24 cellular contexts compared by ENCODE assay signal in the genomic region with DNA sequence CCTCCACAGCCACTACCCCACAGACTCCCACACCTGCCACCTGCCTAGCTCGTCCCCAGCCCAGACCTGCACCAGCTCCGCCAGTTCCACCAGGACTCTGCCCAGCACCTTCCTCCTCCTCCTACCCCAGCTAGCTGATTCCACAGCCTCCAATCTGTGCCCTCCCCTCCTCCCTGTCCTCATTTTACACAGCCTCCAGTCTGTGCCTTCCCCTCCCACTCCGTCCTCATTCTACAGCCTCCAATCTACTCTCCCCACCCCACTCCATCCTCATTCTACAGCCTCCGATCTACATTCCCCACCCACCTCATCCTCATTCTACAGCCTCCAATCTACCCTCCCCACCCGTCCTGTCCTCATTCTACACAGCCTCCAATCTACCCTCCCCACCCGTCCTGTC. TPM values are rescaled to one million over a fixed set of nuclear protein-coding genes. Genes with fewer than 3 reads are reported as not detected.
DNase-seq lines count a peak whose midpoint lies in the region; ATAC-seq, FAIRE-seq and TF ChIP-seq lines count a peak whose summit lies in the region.
"Had no signal": no experiment of that assay in that cellular context is flagged by ENCODE, and none has a peak within 500 bp of the region (broad histone marks: within the 10 kb centered on the region; RNA-seq: fewer than 3 reads in every experiment).

No MANE protein-coding gene starts in this region.

- H3K9me3 Mint-ChIP-seq in endothelial cell (ENCODE audit: unreplicated experiment) = no peaks in the 10 kb centered on the region
- H3K9me3 Mint-ChIP-seq: CD4-positive, alpha-beta memory T cell had no signal

- no peak overlapping the region for H3K4me3 Mint-ChIP-seq in endothelial cell (ENCODE audit: unreplicated experiment)
- H3K4me3 Mint-ChIP-seq: CD4-positive, alpha-beta memory T cell had no signal

- TF ChIP-seq CTCF in IMR-90 (conservative IDR thresholded peaks at IDR 0.05; ENCODE audit: low read depth, low read length) (no peak), endothelial cell (IDR thresholded peaks at IDR 0.05; ENCODE audit: unreplicated experiment) (no peak)

- no peak overlapping the region for H3K27ac ChIP-seq in IMR-90 (ENCODE audit: insufficient read depth, low read length)
- H3K27ac ChIP-seq: A549; BLaER1 treated with 17β-estradiol and CSF1 and Interleukin-3, amounts not matched to agents 10 nM and 100 nM had no signal

- H3K56ac ChIP-seq in IMR-90 (ENCODE audit: extremely low read depth, insufficient read depth, low read length) = no peak overlapping the region

- POLR2A ChIA-PET in IMR-90 (lab: Charles Lee; ENCODE audit: unreplicated experiment) = no interaction called here

- no peak overlapping the region for H2BK15ac ChIP-seq in IMR-90 (ENCODE audit: low read depth, low read length)

- peak; percentile 35 for FAIRE-seq in urothelium cell line (lab: Jason Lieb, UNC)
- FAIRE-seq in RCC 7860 (lab: Jason Lieb, UNC) = no peak
- FAIRE-seq: A549, H54, K562 had no signal

- H3K4me2 ChIP-seq in IMR-90 (ENCODE audit: low read depth, low read length) = no peak overlapping the region
- H3K4me2 ChIP-seq: A549; BLaER1 treated with 17β-estradiol and CSF1 and Interleukin-3, amounts not matched to agents 10 nM and 100 nM had no signal

- H3K79me1 ChIP-seq in IMR-90 (ENCODE audit: low read depth in 1 of 2, low read length in 2 of 2) = peaks cover 13 to 69% of the 10 kb centered on the region in 2 experiments; a peak in 3 of 4 replicates

- no peak overlapping the region for H3K4ac ChIP-seq in IMR-90 (ENCODE audit: low read depth, low read length)

- H3K9me3 ChIP-seq in IMR-90 (ENCODE audit: control insufficient read depth, insufficient read depth, low read length) = no peaks in the 10 kb centered on the region; the same call in 1 of the 2 replicates
- H3K9me3 ChIP-seq: A549; BLaER1 treated with 17β-estradiol and CSF1 and Interleukin-3, amounts not matched to agents 10 nM and 100 nM had no signal

- H3K9ac ChIP-seq in IMR-90 (ENCODE audit: low read depth, low read length) = no peak overlapping the region

- peaks cover 46% of the 10 kb centered on the region for H4K20me1 ChIP-seq in IMR-90 (ENCODE audit: insufficient read depth, low read length)

- no TSS peak for BruUV-seq in IMR-90 (replicated peaks; lab: Mats Ljungman, UMichigan)

- no peak overlapping the region for H2BK5ac ChIP-seq in IMR-90 (ENCODE audit: low read depth, low read length, poor library complexity, severe bottlenecking)

- H3K27me3 ChIP-seq in IMR-90 (ENCODE audit: control insufficient read depth, insufficient read depth, low read length) = no peaks in the 10 kb centered on the region
- H3K27me3 ChIP-seq: BLaER1 treated with 17β-estradiol and CSF1 and Interleukin-3, amounts not matched to agents 10 nM and 100 nM had no signal

- in situ Hi-C loops in IMR-90 (cut with MboI; ENCODE audit: low sequenced_read_pairs) = no loop called here

- peak overlapping the region; percentile 9 for H3K27ac Mint-ChIP-seq in endothelial cell (ENCODE audit: unreplicated experiment)

- H3K4me1 Mint-ChIP-seq in endothelial cell (ENCODE audit: unreplicated experiment) = peaks cover 8% of the 10 kb centered on the region

- H3K36me3 Mint-ChIP-seq in endothelial cell (ENCODE audit: low read depth, unreplicated experiment) = peaks cover 22% of the 10 kb centered on the region

- WGBS in IMR-90 (ENCODE audit: extremely low coverage in 2 of 2, insufficient read length in 1 of 2), 2 experiments = 81% methylated on average over 6 of the region's 6 CpGs; no CpG with 5 or more reads in 1 of the 2 experiments

- peak; percentile 17 for DNase-seq in Right ventricle myocardium inferior (ENCODE audit: missing footprints)
- no peak for DNase-seq in cardiac septum (ENCODE audit: low spot score)
- no peak for DNase-seq in IMR-90
- DNase-seq in endothelial cell (ENCODE audit: low spot score) = no peak
- no peak for DNase-seq in urothelium cell line (ENCODE audit: low spot score)
- DNase-seq in RCC 7860 (ENCODE audit: low spot score) = no peak
- DNase-seq: AML-193, COR-L47, DMS53, Kasumi-1, NCI-H1092 treated with DMSO at 0.1 percent for 48 hours, NCI-H1436 treated with DMSO at 0.1 percent for 48 hours, NCI-H1930, NCI-H2107, NCI-H524 treated with DMSO at 0.1 percent for 48 hours, NCI-H774, PC-3, SHP77 had no signal

- H3K4me3 ChIP-seq in IMR-90 (ENCODE audit: insufficient read depth, low read depth, low read length) = no peak overlapping the region
- H3K4me3 ChIP-seq: A549; BLaER1 treated with 17β-estradiol and CSF1 and Interleukin-3, amounts not matched to agents 10 nM and 100 nM; K562 had no signal

- intact Hi-C loops in Right ventricle myocardium inferior (cut with DNase I) = no loop called here
- intact Hi-C loops in cardiac septum (cut with DNase I) = no loop called here
- intact Hi-C loops in IMR-90 (cut with micrococcal nuclease) = no loop called here

- H3K9me1 ChIP-seq in IMR-90 (ENCODE audit: insufficient read depth, low read length) = no peaks in the 10 kb centered on the region

- H4K8ac ChIP-seq in IMR-90 (ENCODE audit: low read depth in 2 of 2, low read length in 2 of 2) = no peak overlapping the region

- no peak overlapping the region for H2BK120ac ChIP-seq in IMR-90 (ENCODE audit: low read depth, low read length)

- peak overlapping the region; percentile 5 for H2AK9ac ChIP-seq in IMR-90 (replicated peaks; ENCODE audit: low read depth, low read length, poor library complexity)

- no peak for TF ChIP-seq POLR2A in IMR-90 (IDR thresholded peaks at IDR 0.05; ENCODE audit: low read depth, low read length)

- no peak overlapping the region for H4K5ac ChIP-seq in IMR-90 (ENCODE audit: low read depth, low read length)

- no peak overlapping the region for H3K23ac ChIP-seq in IMR-90 (ENCODE audit: low read depth, low read length)

- H2AFZ ChIP-seq in IMR-90 (replicated peaks; ENCODE audit: low read length, poor library complexity) = no peak overlapping the region

- peaks cover 62% of the 10 kb centered on the region for H3K36me3 ChIP-seq in IMR-90 (ENCODE audit: control insufficient read depth, insufficient read depth, low read length)

- no peak overlapping the region for H2BK20ac ChIP-seq in IMR-90 (ENCODE audit: low read depth, low read length)

- dilution Hi-C loops in IMR-90 (cut with HindIII; ENCODE audit: low sequenced_read_pairs, unreplicated experiment) = no loop called here

- no peaks in the 10 kb centered on the region for H3K4me1 ChIP-seq in IMR-90 (ENCODE audit: control insufficient read depth, insufficient read depth, low read length)
- H3K4me1 ChIP-seq: A549 had no signal

- peaks cover 9% of the 10 kb centered on the region for H3K27me3 Mint-ChIP-seq in endothelial cell (ENCODE audit: unreplicated experiment)
- H3K27me3 Mint-ChIP-seq: CD4-positive, alpha-beta memory T cell had no signal

- H3K18ac ChIP-seq in IMR-90 (ENCODE audit: low read depth, low read length) = no peak overlapping the region

- H4K91ac ChIP-seq in IMR-90 (ENCODE audit: insufficient read depth, low read depth, low read length) = no peak overlapping the region

- ATAC-seq in Right ventricle myocardium inferior = no peak
- no peak for ATAC-seq in IMR-90 (ENCODE audit: low read depth)
- no peak for ATAC-seq in GM18867 (IDR thresholded peaks at IDR 0.05; ENCODE audit: unreplicated experiment)
- ATAC-seq: A549, K562, PC-3 had no signal

- CTCF ChIA-PET in IMR-90 (lab: Yijun Ruan, JAX) = no interaction called here

- no peak overlapping the region for H3K14ac ChIP-seq in IMR-90 (replicated peaks; ENCODE audit: low read depth, low read length)

- no peak for TF ChIP-seq RAD21 in IMR-90 (IDR thresholded peaks at IDR 0.05; ENCODE audit: low read length)

- H2AK5ac ChIP-seq in IMR-90 (ENCODE audit: low read depth, low read length) = no peak overlapping the region

TF ChIP-seq in IMR-90, 13 proteins besides CTCF, POLR2A, EP300 and RAD21 (continues in another document):
- TF ChIP-seq, protein P1, sequence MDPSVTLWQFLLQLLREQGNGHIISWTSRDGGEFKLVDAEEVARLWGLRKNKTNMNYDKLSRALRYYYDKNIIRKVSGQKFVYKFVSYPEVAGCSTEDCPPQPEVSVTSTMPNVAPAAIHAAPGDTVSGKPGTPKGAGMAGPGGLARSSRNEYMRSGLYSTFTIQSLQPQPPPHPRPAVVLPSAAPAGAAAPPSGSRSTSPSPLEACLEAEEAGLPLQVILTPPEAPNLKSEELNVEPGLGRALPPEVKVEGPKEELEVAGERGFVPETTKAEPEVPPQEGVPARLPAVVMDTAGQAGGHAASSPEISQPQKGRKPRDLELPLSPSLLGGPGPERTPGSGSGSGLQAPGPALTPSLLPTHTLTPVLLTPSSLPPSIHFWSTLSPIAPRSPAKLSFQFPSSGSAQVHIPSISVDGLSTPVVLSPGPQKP (IDR thresholded peaks at IDR 0.05; ENCODE audit: borderline replicate concordance, low read depth, low read length) = no peak
- TF ChIP-seq SMC3 (IDR thresholded peaks at IDR 0.05; ENCODE audit: low read depth, low read length) (no peak), BHLHE40 (IDR thresholded peaks at IDR 0.05; ENCODE audit: low read depth, low read length) (no peak), MAFK (IDR thresholded peaks at IDR 0.05; ENCODE audit: low read depth, low read length) (no peak), CEBPB (IDR thresholded peaks at IDR 0.05; ENCODE audit: low read depth, low read length) (no peak), RFX5 (IDR thresholded peaks at IDR 0.05; ENCODE audit: low read depth, low read length) (no peak), FOS (IDR thresholded peaks at IDR 0.05; ENCODE audit: low read depth, low read length) (no peak), MAZ (IDR thresholded peaks at IDR 0.05; ENCODE audit: borderline replicate concordance, low read depth, low read length) (no peak)
- TF ChIP-seq, protein P2, sequence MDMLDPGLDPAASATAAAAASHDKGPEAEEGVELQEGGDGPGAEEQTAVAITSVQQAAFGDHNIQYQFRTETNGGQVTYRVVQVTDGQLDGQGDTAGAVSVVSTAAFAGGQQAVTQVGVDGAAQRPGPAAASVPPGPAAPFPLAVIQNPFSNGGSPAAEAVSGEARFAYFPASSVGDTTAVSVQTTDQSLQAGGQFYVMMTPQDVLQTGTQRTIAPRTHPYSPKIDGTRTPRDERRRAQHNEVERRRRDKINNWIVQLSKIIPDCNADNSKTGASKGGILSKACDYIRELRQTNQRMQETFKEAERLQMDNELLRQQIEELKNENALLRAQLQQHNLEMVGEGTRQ (IDR thresholded peaks at IDR 0.05; ENCODE audit: low read depth, low read length) = no peak

RNA-seq across cellular contexts. Expression of a gene that starts 7.3 kb away (rescaled TPM):
- total RNA-seq in Right ventricle myocardium inferior (29.8 TPM), cardiac septum (37.1 TPM), IMR-90 (2012; rRNA removed) (160 and 203 TPM in 2 replicates), endothelial cell (ENCODE audit: unreplicated experiment) (112 TPM)
- polyA plus RNA-seq in IMR-90 (2012; rRNA removed) = 310 and 381 TPM in 2 replicates
- 436 and 568 TPM in 2 replicates for polyA plus RNA-seq in IMR-90 (2012; cell fraction: cytosol; rRNA removed)
- 93.6 and 181 TPM in 2 replicates for polyA plus RNA-seq in IMR-90 (2012; cell fraction: nucleus; rRNA removed; ENCODE audit: low replicate concordance)

RNA-seq across cellular contexts. Expression of a gene that starts 23.5 kb away (rescaled TPM):
- total RNA-seq in Right ventricle myocardium inferior (4.4 TPM), cardiac septum (3.6 TPM), IMR-90 (2012; rRNA removed) (2.5 and 3.1 TPM in 2 replicates), endothelial cell (ENCODE audit: unreplicated experiment) (60.1 TPM)
- 6.0 TPM in 2 replicates for polyA plus RNA-seq in IMR-90 (2012; rRNA removed)
- 5.1 and 7.1 TPM in 2 replicates for polyA plus RNA-seq in IMR-90 (2012; cell fraction: cytosol; rRNA removed)
- 2.3 and 2.9 TPM in 2 replicates for polyA plus RNA-seq in IMR-90 (2012; cell fraction: nucleus; rRNA removed; ENCODE audit: low replicate concordance)

Comparison
In these comparisons a context has a peak if more than half of its experiments do, and no peak if none do; other contexts are left out.
1. RNA of a gene that starts 23.5 kb away (total RNA-seq): 60.1 TPM in endothelial cell (single experiment); 4.4 TPM in Right ventricle myocardium inferior (single experiment), 3.6 TPM in cardiac septum (single experiment) and 2.5 to 3.1 TPM in IMR-90; every median in the first group is over 10 times any median in the second.